9 cellular contexts compared by ENCODE assay signal in the genomic region with DNA sequence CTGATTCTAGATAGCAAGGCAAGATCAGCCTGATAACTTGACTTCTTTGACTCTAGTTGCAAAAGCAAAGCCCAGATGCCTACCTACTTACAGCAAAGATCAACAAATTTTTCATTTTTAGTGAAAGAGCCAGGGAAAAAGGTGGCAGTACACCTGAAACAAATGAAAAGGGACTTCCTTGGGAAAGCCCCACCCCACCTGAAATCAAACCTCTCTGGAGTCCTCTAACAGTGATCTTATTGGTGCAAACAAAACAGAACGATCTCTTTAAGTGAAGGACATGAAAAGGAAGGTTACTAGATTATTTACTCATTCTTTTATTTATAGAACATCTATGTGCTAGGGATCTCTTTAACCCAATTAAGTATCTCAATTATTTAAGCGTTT. TPM values are rescaled to one million over a fixed set of nuclear protein-coding genes. Genes with fewer than 3 reads are reported as not detected.
DNase-seq lines count a peak whose midpoint lies in the region; ATAC-seq lines count a peak whose summit lies in the region.
"Had no signal": no experiment of that assay in that cellular context is flagged by ENCODE, and none has a peak within 500 bp of the region (broad histone marks: within the 10 kb centered on the region; RNA-seq: fewer than 3 reads in every experiment).

No MANE protein-coding gene starts in this region.

- no peaks in the 10 kb centered on the region for H3K27me3 Mint-ChIP-seq in activated CD4-positive, alpha-beta T cell treated with anti-CD3 and anti-CD28 coated beads, Interleukin-2, amount 10 ng/mL, durations not matched to agents 7 days and 5 days
- no peaks in the 10 kb centered on the region for H3K27me3 Mint-ChIP-seq in activated T-helper 1 cell treated with anti-CD3 and anti-CD28 coated beads, Interleukin-12 subunit alpha, Interleukin-12 subunit beta, Interleukin-2, Interleukin-4 antibody, amounts not matched to agents 30 ng/mL and 10 ng/mL and 1 ng/mL, durations not matched to agents 14 hours and 24 hours and 36 hours (ENCODE audit: insufficient read depth)
- H3K27me3 Mint-ChIP-seq in stimulated activated naive CD8-positive, alpha-beta T cell treated with anti-CD3 and anti-CD28 coated beads, Interleukin-15, amount 100 ng/mL, for 72 hours: no peaks in the 10 kb centered on the region

- no peak for DNase-seq in activated CD4-positive, alpha-beta T cell treated with anti-CD3 and anti-CD28 coated beads, Interleukin-2, amount 10 ng/mL, durations not matched to agents 7 days and 5 days
- DNase-seq in activated CD4-positive, alpha-beta T cell treated with anti-CD3 and anti-CD28 coated beads, Interleukin-2, amount 50 U/mL, for 48 hours: no peak
- DNase-seq in activated T-helper 1 cell treated with anti-CD3 and anti-CD28 coated beads, Interleukin-12 subunit alpha, Interleukin-12 subunit beta, Interleukin-2, Interleukin-4 antibody, amounts not matched to agents 30 ng/mL and 10 ng/mL and 1 ng/mL, durations not matched to agents 14 hours and 24 hours and 36 hours (ENCODE audit: low spot score): no peak
- DNase-seq in stimulated activated naive CD8-positive, alpha-beta T cell treated with anti-CD3 and anti-CD28 coated beads, Interleukin-15, amount 100 ng/mL, for 72 hours: no peak
- DNase-seq in stimulated activated CD4-positive, alpha-beta T cell treated with anti-CD3 and anti-CD28 coated beads, Interleukin-4, amount 100 ng/mL, for 4 hours: no peak
- no peak for DNase-seq in amniotic stem cell (lab: John Stamatoyannopoulos, UW)
- no peak for DNase-seq in RKO (ENCODE audit: low spot score)

- CTCF ChIA-PET in activated CD4-positive, alpha-beta T cell treated with anti-CD3 and anti-CD28 coated beads, Interleukin-2, amount 10 ng/mL, durations not matched to agents 7 days and 5 days (lab: Charles Lee): interaction anchor here (0.7 to 1.4 kb wide), 5 partner anchors 10 to 139 kb away, joined by 3 to 5 read pairs (median 3); no protein-coding TSS in a partner anchor

- peaks cover 52% of the 10 kb centered on the region for H3K4me1 Mint-ChIP-seq in activated CD4-positive, alpha-beta T cell treated with anti-CD3 and anti-CD28 coated beads, Interleukin-2, amount 10 ng/mL, durations not matched to agents 7 days and 5 days
- peaks cover 56% of the 10 kb centered on the region for H3K4me1 Mint-ChIP-seq in activated T-helper 1 cell treated with anti-CD3 and anti-CD28 coated beads, Interleukin-12 subunit alpha, Interleukin-12 subunit beta, Interleukin-2, Interleukin-4 antibody, amounts not matched to agents 30 ng/mL and 10 ng/mL and 1 ng/mL, durations not matched to agents 14 hours and 24 hours and 36 hours (ENCODE audit: low read depth)
- peaks cover 41% of the 10 kb centered on the region for H3K4me1 Mint-ChIP-seq in stimulated activated naive CD8-positive, alpha-beta T cell treated with anti-CD3 and anti-CD28 coated beads, Interleukin-15, amount 100 ng/mL, for 72 hours

- intact Hi-C loops in activated T-helper 1 cell treated with anti-CD3 and anti-CD28 coated beads, Interleukin-12 subunit alpha, Interleukin-12 subunit beta, Interleukin-2, Interleukin-4 antibody, amounts not matched to agents 30 ng/mL and 10 ng/mL and 1 ng/mL, durations not matched to agents 14 hours and 24 hours and 36 hours (cut with micrococcal nuclease): loop anchor here (1.0 to 2.0 kb wide), 4 partner anchors 9 to 841 kb away; partner anchors contain the start of genes COG3 and TPT1

- peak overlapping the region; percentile 93 for H3K4me3 Mint-ChIP-seq in activated CD4-positive, alpha-beta T cell treated with anti-CD3 and anti-CD28 coated beads, Interleukin-2, amount 10 ng/mL, durations not matched to agents 7 days and 5 days
- peak overlapping the region; percentile 97 for H3K4me3 Mint-ChIP-seq in activated T-helper 1 cell treated with anti-CD3 and anti-CD28 coated beads, Interleukin-12 subunit alpha, Interleukin-12 subunit beta, Interleukin-2, Interleukin-4 antibody, amounts not matched to agents 30 ng/mL and 10 ng/mL and 1 ng/mL, durations not matched to agents 14 hours and 24 hours and 36 hours
- peak overlapping the region; percentile 93 to 95 for H3K4me3 Mint-ChIP-seq in stimulated activated naive CD8-positive, alpha-beta T cell treated with anti-CD3 and anti-CD28 coated beads, Interleukin-15, amount 100 ng/mL, for 72 hours

- no peaks in the 10 kb centered on the region for H3K9me3 Mint-ChIP-seq in activated CD4-positive, alpha-beta T cell treated with anti-CD3 and anti-CD28 coated beads, Interleukin-2, amount 10 ng/mL, durations not matched to agents 7 days and 5 days
- H3K9me3 Mint-ChIP-seq in activated T-helper 1 cell treated with anti-CD3 and anti-CD28 coated beads, Interleukin-12 subunit alpha, Interleukin-12 subunit beta, Interleukin-2, Interleukin-4 antibody, amounts not matched to agents 30 ng/mL and 10 ng/mL and 1 ng/mL, durations not matched to agents 14 hours and 24 hours and 36 hours: no peaks in the 10 kb centered on the region
- H3K9me3 Mint-ChIP-seq in stimulated activated naive CD8-positive, alpha-beta T cell treated with anti-CD3 and anti-CD28 coated beads, Interleukin-15, amount 100 ng/mL, for 72 hours: no peaks in the 10 kb centered on the region

- POLR2A ChIA-PET in activated CD4-positive, alpha-beta T cell treated with anti-CD3 and anti-CD28 coated beads, Interleukin-2, amount 10 ng/mL, durations not matched to agents 7 days and 5 days (lab: Charles Lee): interaction anchor here (1.4 kb wide), 3 partner anchors 10 to 113 kb away, joined by 3 to 6 read pairs (median 4); no protein-coding TSS in a partner anchor

- peak overlapping the region; percentile 98 for H3K27ac Mint-ChIP-seq in activated CD4-positive, alpha-beta T cell treated with anti-CD3 and anti-CD28 coated beads, Interleukin-2, amount 10 ng/mL, durations not matched to agents 7 days and 5 days
- peak overlapping the region; percentile 99 for H3K27ac Mint-ChIP-seq in activated T-helper 1 cell treated with anti-CD3 and anti-CD28 coated beads, Interleukin-12 subunit alpha, Interleukin-12 subunit beta, Interleukin-2, Interleukin-4 antibody, amounts not matched to agents 30 ng/mL and 10 ng/mL and 1 ng/mL, durations not matched to agents 14 hours and 24 hours and 36 hours
- H3K27ac Mint-ChIP-seq in stimulated activated naive CD8-positive, alpha-beta T cell treated with anti-CD3 and anti-CD28 coated beads, Interleukin-15, amount 100 ng/mL, for 72 hours: peak overlapping the region; percentile 97

- H3K36me3 Mint-ChIP-seq in activated CD4-positive, alpha-beta T cell treated with anti-CD3 and anti-CD28 coated beads, Interleukin-2, amount 10 ng/mL, durations not matched to agents 7 days and 5 days (ENCODE audit: low read depth): peaks cover 39% of the 10 kb centered on the region
- peaks cover 26% of the 10 kb centered on the region for H3K36me3 Mint-ChIP-seq in activated T-helper 1 cell treated with anti-CD3 and anti-CD28 coated beads, Interleukin-12 subunit alpha, Interleukin-12 subunit beta, Interleukin-2, Interleukin-4 antibody, amounts not matched to agents 30 ng/mL and 10 ng/mL and 1 ng/mL, durations not matched to agents 14 hours and 24 hours and 36 hours (ENCODE audit: low read depth)

- ATAC-seq in HG02870 (IDR thresholded peaks at IDR 0.05; ENCODE audit: unreplicated experiment): peak; percentile 2
- ATAC-seq in stimulated activated naive CD8-positive, alpha-beta T cell treated with anti-CD3 and anti-CD28 coated beads, Interleukin-15, amount 100 ng/mL, for 72 hours: peak; percentile 2

RNA-seq across cellular contexts. Expression of gene LCP1, which starts 0.5 kb away (rescaled TPM):
- 1,000 to 10,000 TPM; 1,260 to 1,323 TPM for total RNA-seq in activated CD4-positive, alpha-beta T cell treated with anti-CD3 and anti-CD28 coated beads, Interleukin-2, amount 10 ng/mL, durations not matched to agents 7 days and 5 days
- total RNA-seq in activated T-helper 1 cell treated with anti-CD3 and anti-CD28 coated beads, Interleukin-12 subunit alpha, Interleukin-12 subunit beta, Interleukin-2, Interleukin-4 antibody, amounts not matched to agents 30 ng/mL and 10 ng/mL and 1 ng/mL, durations not matched to agents 14 hours and 24 hours and 36 hours: 758 and 774 TPM in 2 replicates

RNA-seq across cellular contexts. Expression of gene LRRC63, which starts 29.2 kb away (rescaled TPM):
- total RNA-seq in activated CD4-positive, alpha-beta T cell treated with anti-CD3 and anti-CD28 coated beads, Interleukin-2, amount 10 ng/mL, durations not matched to agents 7 days and 5 days: 1 to 10 TPM; 1.0 to 1.5 TPM
- total RNA-seq in activated T-helper 1 cell treated with anti-CD3 and anti-CD28 coated beads, Interleukin-12 subunit alpha, Interleukin-12 subunit beta, Interleukin-2, Interleukin-4 antibody, amounts not matched to agents 30 ng/mL and 10 ng/mL and 1 ng/mL, durations not matched to agents 14 hours and 24 hours and 36 hours: 0.13 and 0.17 TPM in 2 replicates
- total RNA-seq: Right ventricle myocardium inferior had no signal
